In genomic region chr15:22950211-22950990, GRCh38 we compare ENCODE assay signal across 19 cellular contexts. TPM values are rescaled to one million over a fixed set of nuclear protein-coding genes. Genes with fewer than 3 reads are reported as not detected.
DNase-seq lines count a peak whose midpoint lies in the region; ATAC-seq and TF ChIP-seq lines count a peak whose summit lies in the region.
"Had no signal": no experiment of that assay in that cellular context is flagged by ENCODE, and none has a peak within 500 bp of the region (broad histone marks: within the 10 kb centered on the region; RNA-seq: fewer than 3 reads in every experiment).

No MANE protein-coding gene starts in this region.

- TF ChIP-seq CTCF in heart right ventricle (IDR thresholded peaks at IDR 0.05) (no peak), esophagus squamous epithelium (IDR thresholded peaks at IDR 0.05) (no peak), neural crest cell (conservative IDR thresholded peaks at IDR 0.05) (no peak), type B pancreatic cell (conservative IDR thresholded peaks at IDR 0.05) (no peak)

- H3K9me3 ChIP-seq in heart right ventricle: no peaks in the 10 kb centered on the region
- no peaks in the 10 kb centered on the region for H3K9me3 ChIP-seq in esophagus squamous epithelium
- H3K9me3 ChIP-seq: prostate gland had no signal

- H3K27me3 Mint-ChIP-seq in neural crest cell (ENCODE audit: low read depth): no peaks in the 10 kb centered on the region
- H3K27me3 Mint-ChIP-seq in type B pancreatic cell: no peaks in the 10 kb centered on the region

- H3K4me3 Mint-ChIP-seq in neural crest cell: peak overlapping the region; percentile 27
- H3K4me3 Mint-ChIP-seq in type B pancreatic cell: no peak overlapping the region
- H3K4me3 Mint-ChIP-seq: activated naive CD4-positive, alpha-beta T cell treated with anti-CD3 and anti-CD28 coated beads, Interleukin-2, amount 50 U/mL, for 24 hours; CD4-positive, alpha-beta memory T cell had no signal

- TF ChIP-seq POLR2A in esophagus squamous epithelium (IDR thresholded peaks at IDR 0.05): no peak

- H3K4me3 ChIP-seq in heart right ventricle: peak overlapping the region in 4 of 10 donors; percentile 2 to 39 (median 26)
- H3K4me3 ChIP-seq in esophagus squamous epithelium: no peak overlapping the region
- H3K4me3 ChIP-seq: prostate gland had no signal

- peak overlapping the region; percentile 73 for H3K27ac Mint-ChIP-seq in neural crest cell (ENCODE audit: unreplicated experiment)
- H3K27ac Mint-ChIP-seq in type B pancreatic cell: peak overlapping the region; percentile 46
- H3K27ac Mint-ChIP-seq: activated naive CD4-positive, alpha-beta T cell treated with anti-CD3 and anti-CD28 coated beads, Interleukin-2, amount 50 U/mL, for 24 hours; CD4-positive, alpha-beta memory T cell had no signal

- H3K27ac ChIP-seq in heart right ventricle (peak overlapping the region in 9 of 10 donors; percentile 32 to 81 (median 66)), esophagus squamous epithelium (peak overlapping the region in 3 of 4 donors; percentile 21 to 69 (median 38))
- H3K27ac ChIP-seq: HL-60, prostate gland had no signal

- no peaks in the 10 kb centered on the region for H3K9me3 Mint-ChIP-seq in neural crest cell
- H3K9me3 Mint-ChIP-seq in type B pancreatic cell: no peaks in the 10 kb centered on the region
- H3K9me3 Mint-ChIP-seq: activated naive CD4-positive, alpha-beta T cell treated with anti-CD3 and anti-CD28 coated beads, Interleukin-2, amount 50 U/mL, for 24 hours; CD4-positive, alpha-beta memory T cell had no signal

- peak in 4 of 8 donors; percentile 1 to 31 (median 10) for ATAC-seq in heart right ventricle

- peaks cover 0 to 17% (median 0%) of the 10 kb centered on the region in 9 donors for H3K36me3 ChIP-seq in heart right ventricle
- peaks cover 0 to 21% (median 0%) of the 10 kb centered on the region in 3 donors for H3K36me3 ChIP-seq in esophagus squamous epithelium
- H3K36me3 ChIP-seq: prostate gland had no signal

- intact Hi-C loops in heart right ventricle (cut with DNase I) (no loop called here), cardiac septum (cut with DNase I) (no loop called here), esophagus squamous epithelium (cut with DNase I) (no loop called here)

- H3K4me1 Mint-ChIP-seq in neural crest cell: peaks cover 54% of the 10 kb centered on the region
- H3K4me1 Mint-ChIP-seq in type B pancreatic cell (ENCODE audit: unreplicated experiment): peaks cover 33% of the 10 kb centered on the region

- H3K36me3 Mint-ChIP-seq in neural crest cell (ENCODE audit: low read depth) (no peaks in the 10 kb centered on the region), type B pancreatic cell (peaks cover 3% of the 10 kb centered on the region)
- H3K36me3 Mint-ChIP-seq: activated naive CD4-positive, alpha-beta T cell treated with anti-CD3 and anti-CD28 coated beads, Interleukin-2, amount 50 U/mL, for 24 hours had no signal

- H3K4me1 ChIP-seq in heart right ventricle (peaks cover 11 to 85% (median 76%) of the 10 kb centered on the region in 9 donors), esophagus squamous epithelium (peaks cover 14 to 73% (median 47%) of the 10 kb centered on the region in 3 donors)

- DNase-seq in heart right ventricle (no peak), cardiac septum (ENCODE audit: low spot score) (no peak), esophagus squamous epithelium (lab: John Stamatoyannopoulos, UW) (no peak), neural crest cell (ENCODE audit: low read depth, low spot score) (no peak), type B pancreatic cell (ENCODE audit: extremely low spot score, unreplicated experiment) (no peak), iPS-NIHi7 (ENCODE audit: extremely low spot score) (no peak), superior temporal gyrus (ENCODE audit: extremely low spot score) (no peak), midbrain (lab: John Stamatoyannopoulos, UW) (no peak)
- DNase-seq: 8988T; activated CD8-positive, alpha-beta memory T cell treated with anti-CD3 and anti-CD28 coated beads, Interleukin-2, amount 50 U/mL, for 48 hours; CD4-positive, alpha-beta memory T cell; central memory CD4-positive, alpha-beta T cell; DND-41; islet precursor cell; KG1; NCI-H1417 treated with DMSO at 0.1 percent for 48 hours had no signal

- 59 to 76% methylated on average over 25 of the region's 25 CpGs for WGBS in heart right ventricle, 2 donors
- WGBS in esophagus squamous epithelium, 2 donors: 75 to 85% methylated on average over 17 to 25 of the region's 25 CpGs

- no peaks in the 10 kb centered on the region for H3K27me3 ChIP-seq in heart right ventricle
- H3K27me3 ChIP-seq in esophagus squamous epithelium: no peaks in the 10 kb centered on the region

RNA-seq across cellular contexts. Expression of gene CYFIP1, which starts 29.8 kb away (rescaled TPM):
- 10 to 100 TPM; 17.6 to 56.6 (median 28.7) TPM for total RNA-seq in heart right ventricle
- polyA plus RNA-seq in heart right ventricle: 10 to 100 TPM; 12.4 to 23.6 TPM
- total RNA-seq in cardiac septum: 35.6 TPM
- 10 to 100 TPM; 88.0 to 92.5 (median 90.1) TPM for total RNA-seq in esophagus squamous epithelium
- total RNA-seq in neural crest cell: 115 and 116 TPM in 2 replicates
- 108 and 118 TPM in 2 replicates for total RNA-seq in type B pancreatic cell (ENCODE audit: low replicate concordance)
